In genomic region chr6:167122041-167122826, GRCh38 we compare ENCODE assay signal across 14 cellular contexts. TPM values are rescaled to one million over a fixed set of nuclear protein-coding genes. Genes with fewer than 3 reads are reported as not detected.
A peak's percentile ranks its signal among the peaks of the same experiment; 100 is the strongest.
DNase-seq lines count a peak whose midpoint lies in the region; ATAC-seq lines count a peak whose summit lies in the region.
"Had no signal": no experiment of that assay in that cellular context is flagged by ENCODE, and none has a peak within 500 bp of the region (broad histone marks: within the 10 kb centered on the region; RNA-seq: fewer than 3 reads in every experiment).

No MANE protein-coding gene starts in this region.

- H3K4me3 Mint-ChIP-seq in activated T-cell treated with anti-CD3 and anti-CD28 coated beads, Interleukin-2, amount 50 U/mL, for 24 hours = peak overlapping the region; percentile 26
- peak overlapping the region; percentile 100 for H3K4me3 Mint-ChIP-seq in T-helper 17 cell
- peak overlapping the region; percentile 73 to 80 for H3K4me3 Mint-ChIP-seq in stimulated activated naive B cell treated with anti-CD40 and anti-IgM and Interleukin-4, amounts not matched to agents 10 μg/mL and 1 μg/mL and 100 μg/mL, for 72 hours

- no peaks in the 10 kb centered on the region for H3K27me3 Mint-ChIP-seq in activated T-cell treated with anti-CD3 and anti-CD28 coated beads, Interleukin-2, amount 50 U/mL, for 24 hours
- H3K27me3 Mint-ChIP-seq in T-helper 17 cell = no peaks in the 10 kb centered on the region
- no peaks in the 10 kb centered on the region for H3K27me3 Mint-ChIP-seq in stimulated activated naive B cell treated with anti-CD40 and anti-IgM and Interleukin-4, amounts not matched to agents 10 μg/mL and 1 μg/mL and 100 μg/mL, for 72 hours

- no peaks in the 10 kb centered on the region for H3K9me3 ChIP-seq in T-helper 17 cell (ENCODE audit: control insufficient read depth, low read length, poor library complexity, severe bottlenecking)
- H3K9me3 ChIP-seq: A549 had no signal

- peak overlapping the region; percentile 38 for H3K27ac Mint-ChIP-seq in activated T-cell treated with anti-CD3 and anti-CD28 coated beads, Interleukin-2, amount 50 U/mL, for 24 hours
- peak overlapping the region; percentile 100 for H3K27ac Mint-ChIP-seq in T-helper 17 cell
- H3K27ac Mint-ChIP-seq in stimulated activated naive B cell treated with anti-CD40 and anti-IgM and Interleukin-4, amounts not matched to agents 10 μg/mL and 1 μg/mL and 100 μg/mL, for 72 hours = peak overlapping the region; percentile 78

- DNase-seq in activated T-cell treated with anti-CD3 and anti-CD28 coated beads, Interleukin-2, amount 50 U/mL, for 24 hours = no peak
- no peak for DNase-seq in activated T-cell treated with anti-CD3 and anti-CD28 coated beads for 4 hours
- no peak for DNase-seq in T-helper 17 cell
- no peak for DNase-seq in stimulated activated naive B cell treated with anti-CD40 and anti-IgM and Interleukin-4, amounts not matched to agents 10 μg/mL and 1 μg/mL and 100 μg/mL, for 72 hours
- no peak for DNase-seq in GOT3 (lab: John Stamatoyannopoulos, UW)
- DNase-seq in HPDE6-E6E7 (ENCODE audit: extremely low spot score) = no peak
- DNase-seq: hypothalamus; stimulated activated CD4-positive, alpha-beta T cell treated with anti-CD3 and anti-CD28 coated beads, Interleukin-2, amount 100 ng/mL, for 48 hours; T-helper 9 cell had no signal

- ATAC-seq in GM21786 (IDR thresholded peaks at IDR 0.05; ENCODE audit: unreplicated experiment) (peak; percentile 34), T-helper 17 cell (peak; percentile 6), HG02840 (IDR thresholded peaks at IDR 0.05; ENCODE audit: low FRiP score, unreplicated experiment) (no peak)
- peak; percentile 45 to 55 for ATAC-seq in stimulated activated naive B cell treated with anti-CD40 and anti-IgM and Interleukin-4, amounts not matched to agents 10 μg/mL and 1 μg/mL and 100 μg/mL, for 72 hours (replicated peaks)
- ATAC-seq: A549 had no signal

- H3K4me1 Mint-ChIP-seq in activated T-cell treated with anti-CD3 and anti-CD28 coated beads, Interleukin-2, amount 50 U/mL, for 24 hours (ENCODE audit: low read depth) = peaks cover 57% of the 10 kb centered on the region
- peaks cover 63% of the 10 kb centered on the region for H3K4me1 Mint-ChIP-seq in T-helper 17 cell
- peaks cover 65 to 90% of the 10 kb centered on the region in 2 donors for H3K4me1 Mint-ChIP-seq in stimulated activated naive B cell treated with anti-CD40 and anti-IgM and Interleukin-4, amounts not matched to agents 10 μg/mL and 1 μg/mL and 100 μg/mL, for 72 hours

- no peaks in the 10 kb centered on the region for H3K9me3 Mint-ChIP-seq in activated T-cell treated with anti-CD3 and anti-CD28 coated beads, Interleukin-2, amount 50 U/mL, for 24 hours
- H3K9me3 Mint-ChIP-seq in stimulated activated naive B cell treated with anti-CD40 and anti-IgM and Interleukin-4, amounts not matched to agents 10 μg/mL and 1 μg/mL and 100 μg/mL, for 72 hours = peaks cover 2 to 4% of the 10 kb centered on the region in 2 donors

- H3K36me3 Mint-ChIP-seq in activated T-cell treated with anti-CD3 and anti-CD28 coated beads, Interleukin-2, amount 50 U/mL, for 24 hours (ENCODE audit: low read depth) = peaks cover 2% of the 10 kb centered on the region
- H3K36me3 Mint-ChIP-seq in T-helper 17 cell (ENCODE audit: low read depth) = peaks cover 25% of the 10 kb centered on the region
- peaks cover 4 to 14% of the 10 kb centered on the region in 2 donors for H3K36me3 Mint-ChIP-seq in stimulated activated naive B cell treated with anti-CD40 and anti-IgM and Interleukin-4, amounts not matched to agents 10 μg/mL and 1 μg/mL and 100 μg/mL, for 72 hours

RNA-seq across cellular contexts. Expression of gene CCR6, which starts 0.7 kb away (rescaled TPM):
- total RNA-seq in T-helper 17 cell = 10 to 100 TPM; 57.4 to 60.5 TPM
- total RNA-seq: dermis microvascular lymphatic vessel endothelial cell, urinary bladder had no signal

RNA-seq across cellular contexts. Expression of gene GPR31, which starts 35.5 kb away (rescaled TPM):
- not detected for total RNA-seq in T-helper 17 cell
- total RNA-seq: dermis microvascular lymphatic vessel endothelial cell, urinary bladder had no signal

Comparison
In these comparisons a context has a peak if more than half of its experiments do, and no peak if none do; other contexts are left out.
1. H3K27ac Mint-ChIP-seq: peak in every context shown above with its lines; median percentile 100 in T-helper 17 cell; 78 in stimulated activated naive B cell treated with anti-CD40 and anti-IgM and Interleukin-4, amounts not matched to agents 10 μg/mL and 1 μg/mL and 100 μg/mL, for 72 hours; 38 in activated T-cell treated with anti-CD3 and anti-CD28 coated beads, Interleukin-2, amount 50 U/mL, for 24 hours.
2. H3K4me3 Mint-ChIP-seq: peak in every context shown above with its lines; median percentile 100 in T-helper 17 cell; 76 in stimulated activated naive B cell treated with anti-CD40 and anti-IgM and Interleukin-4, amounts not matched to agents 10 μg/mL and 1 μg/mL and 100 μg/mL, for 72 hours; 26 in activated T-cell treated with anti-CD3 and anti-CD28 coated beads, Interleukin-2, amount 50 U/mL, for 24 hours.